ENCODE assay signal across 1 cellular context in the genomic region with DNA sequence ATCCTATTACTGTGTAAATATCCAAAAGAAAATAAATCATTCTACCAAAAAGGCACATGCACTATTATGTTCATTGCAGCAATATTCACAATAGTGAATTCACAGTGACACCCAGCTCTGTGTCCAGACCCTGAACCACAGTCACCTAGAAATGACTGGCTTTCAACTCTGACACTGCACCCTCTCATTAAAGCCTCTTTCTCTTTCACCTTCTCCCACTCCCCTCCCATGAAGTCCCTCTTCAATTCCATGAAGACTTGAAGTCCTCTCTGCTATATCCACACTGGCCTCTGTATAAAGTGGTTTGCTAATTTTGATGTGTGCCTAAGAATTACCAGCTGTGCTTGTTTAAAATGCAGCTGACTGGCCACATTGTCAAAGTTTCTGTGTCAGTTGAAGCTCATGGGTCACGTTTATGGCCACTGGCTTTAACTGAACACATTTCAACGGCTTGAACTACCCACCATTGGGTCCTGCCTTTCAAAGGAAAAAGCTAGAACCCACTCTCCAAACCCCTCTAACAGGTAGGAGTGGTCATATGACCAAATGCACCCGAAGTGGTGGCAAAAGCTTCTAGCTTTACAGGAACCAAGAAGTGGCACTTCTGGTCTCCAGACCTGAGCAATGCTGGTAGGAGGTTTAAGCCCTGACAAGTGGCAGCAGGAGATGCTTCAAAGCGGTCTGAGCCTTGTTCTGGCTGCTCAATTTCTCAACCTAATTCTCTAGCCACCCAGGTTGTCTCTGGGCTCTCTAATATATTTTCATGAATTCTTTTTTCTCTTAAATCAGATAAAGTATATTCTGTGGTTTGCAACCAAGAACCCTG.
TF ChIP-seq lines count a peak whose summit lies in the region.

No MANE protein-coding gene starts in this region.

TF ChIP-seq in GM12878, 131 proteins besides CTCF, POLR2A, EP300 and RAD21 (continued from another document):
- TF ChIP-seq, protein P1, sequence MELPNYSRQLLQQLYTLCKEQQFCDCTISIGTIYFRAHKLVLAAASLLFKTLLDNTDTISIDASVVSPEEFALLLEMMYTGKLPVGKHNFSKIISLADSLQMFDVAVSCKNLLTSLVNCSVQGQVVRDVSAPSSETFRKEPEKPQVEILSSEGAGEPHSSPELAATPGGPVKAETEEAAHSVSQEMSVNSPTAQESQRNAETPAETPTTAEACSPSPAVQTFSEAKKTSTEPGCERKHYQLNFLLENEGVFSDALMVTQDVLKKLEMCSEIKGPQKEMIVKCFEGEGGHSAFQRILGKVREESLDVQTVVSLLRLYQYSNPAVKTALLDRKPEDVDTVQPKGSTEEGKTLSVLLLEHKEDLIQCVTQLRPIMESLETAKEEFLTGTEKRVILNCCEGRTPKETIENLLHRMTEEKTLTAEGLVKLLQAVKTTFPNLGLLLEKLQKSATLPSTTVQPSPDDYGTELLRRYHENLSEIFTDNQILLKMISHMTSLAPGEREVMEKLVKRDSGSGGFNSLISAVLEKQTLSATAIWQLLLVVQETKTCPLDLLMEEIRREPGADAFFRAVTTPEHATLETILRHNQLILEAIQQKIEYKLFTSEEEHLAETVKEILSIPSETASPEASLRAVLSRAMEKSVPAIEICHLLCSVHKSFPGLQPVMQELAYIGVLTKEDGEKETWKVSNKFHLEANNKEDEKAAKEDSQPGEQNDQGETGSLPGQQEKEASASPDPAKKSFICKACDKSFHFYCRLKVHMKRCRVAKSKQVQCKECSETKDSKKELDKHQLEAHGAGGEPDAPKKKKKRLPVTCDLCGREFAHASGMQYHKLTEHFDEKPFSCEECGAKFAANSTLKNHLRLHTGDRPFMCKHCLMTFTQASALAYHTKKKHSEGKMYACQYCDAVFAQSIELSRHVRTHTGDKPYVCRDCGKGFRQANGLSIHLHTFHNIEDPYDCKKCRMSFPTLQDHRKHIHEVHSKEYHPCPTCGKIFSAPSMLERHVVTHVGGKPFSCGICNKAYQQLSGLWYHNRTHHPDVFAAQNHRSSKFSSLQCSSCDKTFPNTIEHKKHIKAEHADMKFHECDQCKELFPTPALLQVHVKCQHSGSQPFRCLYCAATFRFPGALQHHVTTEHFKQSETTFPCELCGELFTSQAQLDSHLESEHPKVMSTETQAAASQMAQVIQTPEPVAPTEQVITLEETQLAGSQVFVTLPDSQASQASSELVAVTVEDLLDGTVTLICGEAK (IDR thresholded peaks at IDR 0.05; ENCODE audit: borderline replicate concordance) = no peak
- TF ChIP-seq SMC3 (IDR thresholded peaks at IDR 0.05; ENCODE audit: borderline replicate concordance, low read length) = no peak
- TF ChIP-seq, protein P2, sequence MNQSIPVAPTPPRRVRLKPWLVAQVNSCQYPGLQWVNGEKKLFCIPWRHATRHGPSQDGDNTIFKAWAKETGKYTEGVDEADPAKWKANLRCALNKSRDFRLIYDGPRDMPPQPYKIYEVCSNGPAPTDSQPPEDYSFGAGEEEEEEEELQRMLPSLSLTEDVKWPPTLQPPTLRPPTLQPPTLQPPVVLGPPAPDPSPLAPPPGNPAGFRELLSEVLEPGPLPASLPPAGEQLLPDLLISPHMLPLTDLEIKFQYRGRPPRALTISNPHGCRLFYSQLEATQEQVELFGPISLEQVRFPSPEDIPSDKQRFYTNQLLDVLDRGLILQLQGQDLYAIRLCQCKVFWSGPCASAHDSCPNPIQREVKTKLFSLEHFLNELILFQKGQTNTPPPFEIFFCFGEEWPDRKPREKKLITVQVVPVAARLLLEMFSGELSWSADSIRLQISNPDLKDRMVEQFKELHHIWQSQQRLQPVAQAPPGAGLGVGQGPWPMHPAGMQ (IDR thresholded peaks at IDR 0.05; ENCODE audit: borderline replicate concordance) = no peak
- peak; percentile 45; the same call in 1 of the 2 replicates for TF ChIP-seq RAD51 (IDR thresholded peaks at IDR 0.05)
- TF ChIP-seq, protein P3, sequence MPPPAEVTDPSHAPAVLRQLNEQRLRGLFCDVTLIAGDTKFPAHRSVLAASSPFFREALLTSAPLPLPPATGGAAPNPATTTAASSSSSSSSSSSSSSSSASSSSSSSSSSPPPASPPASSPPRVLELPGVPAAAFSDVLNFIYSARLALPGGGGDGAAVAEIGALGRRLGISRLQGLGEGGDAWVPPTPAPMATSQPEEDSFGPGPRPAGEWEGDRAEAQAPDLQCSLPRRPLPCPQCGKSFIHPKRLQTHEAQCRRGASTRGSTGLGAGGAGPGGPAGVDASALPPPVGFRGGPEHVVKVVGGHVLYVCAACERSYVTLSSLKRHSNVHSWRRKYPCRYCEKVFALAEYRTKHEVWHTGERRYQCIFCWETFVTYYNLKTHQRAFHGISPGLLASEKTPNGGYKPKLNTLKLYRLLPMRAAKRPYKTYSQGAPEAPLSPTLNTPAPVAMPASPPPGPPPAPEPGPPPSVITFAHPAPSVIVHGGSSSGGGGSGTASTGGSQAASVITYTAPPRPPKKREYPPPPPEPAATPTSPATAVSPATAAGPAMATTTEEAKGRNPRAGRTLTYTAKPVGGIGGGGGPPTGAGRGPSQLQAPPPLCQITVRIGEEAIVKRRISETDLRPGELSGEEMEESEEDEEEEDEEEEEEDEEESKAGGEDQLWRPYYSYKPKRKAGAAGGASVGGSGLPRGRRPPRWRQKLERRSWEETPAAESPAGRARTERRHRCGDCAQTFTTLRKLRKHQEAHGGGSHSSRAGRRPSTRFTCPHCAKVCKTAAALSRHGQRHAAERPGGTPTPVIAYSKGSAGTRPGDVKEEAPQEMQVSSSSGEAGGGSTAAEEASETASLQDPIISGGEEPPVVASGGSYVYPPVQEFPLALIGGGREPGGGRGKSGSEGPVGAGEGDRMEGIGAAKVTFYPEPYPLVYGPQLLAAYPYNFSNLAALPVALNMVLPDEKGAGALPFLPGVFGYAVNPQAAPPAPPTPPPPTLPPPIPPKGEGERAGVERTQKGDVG (CRISPR knock-in tag; IDR thresholded peaks at IDR 0.05) = no peak
- peak; percentile 72; the same call in 1 of the 2 replicates for TF ChIP-seq IRF4 (IDR thresholded peaks at IDR 0.05; ENCODE audit: low read depth, low read length)
- TF ChIP-seq CREB1 (IDR thresholded peaks at IDR 0.05; ENCODE audit: low read depth) = no peak
- TF ChIP-seq TBL1XR1 (IDR thresholded peaks at IDR 0.05; ENCODE audit: low read depth, low read length) = no peak
- no peak for TF ChIP-seq ZBED1 (IDR thresholded peaks at IDR 0.05; ENCODE audit: borderline replicate concordance)
- TF ChIP-seq FOXK2 (IDR thresholded peaks at IDR 0.05) = no peak
- TF ChIP-seq PML (IDR thresholded peaks at IDR 0.05; ENCODE audit: low read length) = no peak
- TF ChIP-seq KDM1A (IDR thresholded peaks at IDR 0.05; ENCODE audit: borderline replicate concordance) = no peak
- TF ChIP-seq MEF2A (IDR thresholded peaks at IDR 0.05; ENCODE audit: insufficient read depth, low read depth, low read length) = no peak
- TF ChIP-seq CHD1 (IDR thresholded peaks at IDR 0.05; ENCODE audit: low read depth, low read length) = no peak
- no peak for TF ChIP-seq HDAC2 (IDR thresholded peaks at IDR 0.05)
- TF ChIP-seq FOS (IDR thresholded peaks at IDR 0.05; ENCODE audit: borderline replicate concordance, extremely low read depth, insufficient read length) = no peak
- no peak for TF ChIP-seq NRF1 (conservative IDR thresholded peaks at IDR 0.05; ENCODE audit: low read depth, low read length)
- no peak for TF ChIP-seq MXI1 (IDR thresholded peaks at IDR 0.05; ENCODE audit: low read depth, low read length)
- TF ChIP-seq SMAD1 (IDR thresholded peaks at IDR 0.05; ENCODE audit: low read depth, partially characterized antibody) = no peak
- TF ChIP-seq, protein P4, sequence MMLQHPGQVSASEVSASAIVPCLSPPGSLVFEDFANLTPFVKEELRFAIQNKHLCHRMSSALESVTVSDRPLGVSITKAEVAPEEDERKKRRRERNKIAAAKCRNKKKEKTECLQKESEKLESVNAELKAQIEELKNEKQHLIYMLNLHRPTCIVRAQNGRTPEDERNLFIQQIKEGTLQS (IDR thresholded peaks at IDR 0.05; ENCODE audit: borderline replicate concordance, extremely low read depth, low read depth, low read length) = no peak
- TF ChIP-seq JUNB (IDR thresholded peaks at IDR 0.05) = peak; percentile 53; the same call in 1 of the 2 replicates
- no peak; the same call in 1 of the 2 replicates for TF ChIP-seq NR2F1 (conservative IDR thresholded peaks at IDR 0.05)
- 0 out of 2 replicates have a peak, but pooled peaks have one; percentile 26 for TF ChIP-seq JUND (IDR thresholded peaks at IDR 0.05; ENCODE audit: low read depth, low read length)
- peak; percentile 40 for TF ChIP-seq HDGF (IDR thresholded peaks at IDR 0.05)
- TF ChIP-seq BHLHE40 (IDR thresholded peaks at IDR 0.05; ENCODE audit: borderline replicate concordance in 1 of 2, low read depth in 2 of 2, low read length in 1 of 2) = peak in 1 of 2 experiments; percentile 80; a peak in 2 of 4 replicates
- TF ChIP-seq ZNF274 (IDR thresholded peaks at IDR 0.05; ENCODE audit: insufficient read depth, insufficient read length) = no peak
- 0 out of 2 replicates have a peak, but pooled peaks have one; percentile 52 for TF ChIP-seq RB1 (IDR thresholded peaks at IDR 0.05; ENCODE audit: borderline replicate concordance)
- no peak for TF ChIP-seq BRCA1 (IDR thresholded peaks at IDR 0.05; ENCODE audit: low read depth, low read length)
- TF ChIP-seq, protein P5, sequence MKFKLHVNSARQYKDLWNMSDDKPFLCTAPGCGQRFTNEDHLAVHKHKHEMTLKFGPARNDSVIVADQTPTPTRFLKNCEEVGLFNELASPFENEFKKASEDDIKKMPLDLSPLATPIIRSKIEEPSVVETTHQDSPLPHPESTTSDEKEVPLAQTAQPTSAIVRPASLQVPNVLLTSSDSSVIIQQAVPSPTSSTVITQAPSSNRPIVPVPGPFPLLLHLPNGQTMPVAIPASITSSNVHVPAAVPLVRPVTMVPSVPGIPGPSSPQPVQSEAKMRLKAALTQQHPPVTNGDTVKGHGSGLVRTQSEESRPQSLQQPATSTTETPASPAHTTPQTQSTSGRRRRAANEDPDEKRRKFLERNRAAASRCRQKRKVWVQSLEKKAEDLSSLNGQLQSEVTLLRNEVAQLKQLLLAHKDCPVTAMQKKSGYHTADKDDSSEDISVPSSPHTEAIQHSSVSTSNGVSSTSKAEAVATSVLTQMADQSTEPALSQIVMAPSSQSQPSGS (IDR thresholded peaks at IDR 0.05; ENCODE audit: low read length) = no peak
- TF ChIP-seq, protein P6, sequence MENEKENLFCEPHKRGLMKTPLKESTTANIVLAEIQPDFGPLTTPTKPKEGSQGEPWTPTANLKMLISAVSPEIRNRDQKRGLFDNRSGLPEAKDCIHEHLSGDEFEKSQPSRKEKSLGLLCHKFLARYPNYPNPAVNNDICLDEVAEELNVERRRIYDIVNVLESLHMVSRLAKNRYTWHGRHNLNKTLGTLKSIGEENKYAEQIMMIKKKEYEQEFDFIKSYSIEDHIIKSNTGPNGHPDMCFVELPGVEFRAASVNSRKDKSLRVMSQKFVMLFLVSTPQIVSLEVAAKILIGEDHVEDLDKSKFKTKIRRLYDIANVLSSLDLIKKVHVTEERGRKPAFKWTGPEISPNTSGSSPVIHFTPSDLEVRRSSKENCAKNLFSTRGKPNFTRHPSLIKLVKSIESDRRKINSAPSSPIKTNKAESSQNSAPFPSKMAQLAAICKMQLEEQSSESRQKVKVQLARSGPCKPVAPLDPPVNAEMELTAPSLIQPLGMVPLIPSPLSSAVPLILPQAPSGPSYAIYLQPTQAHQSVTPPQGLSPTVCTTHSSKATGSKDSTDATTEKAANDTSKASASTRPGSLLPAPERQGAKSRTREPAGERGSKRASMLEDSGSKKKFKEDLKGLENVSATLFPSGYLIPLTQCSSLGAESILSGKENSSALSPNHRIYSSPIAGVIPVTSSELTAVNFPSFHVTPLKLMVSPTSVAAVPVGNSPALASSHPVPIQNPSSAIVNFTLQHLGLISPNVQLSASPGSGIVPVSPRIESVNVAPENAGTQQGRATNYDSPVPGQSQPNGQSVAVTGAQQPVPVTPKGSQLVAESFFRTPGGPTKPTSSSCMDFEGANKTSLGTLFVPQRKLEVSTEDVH (IDR thresholded peaks at IDR 0.05; ENCODE audit: low read depth, partially characterized antibody) = no peak
- TF ChIP-seq SP1 (IDR thresholded peaks at IDR 0.05; ENCODE audit: low read depth, low read length) = no peak
- no peak for TF ChIP-seq ZZZ3 (IDR thresholded peaks at IDR 0.05; ENCODE audit: control insufficient read depth, insufficient read length, low read depth)
- TF ChIP-seq MYB (IDR thresholded peaks at IDR 0.05; ENCODE audit: borderline replicate concordance, low read depth, low read length) = no peak
- no peak for TF ChIP-seq RELA (IDR thresholded peaks at IDR 0.05; ENCODE audit: borderline replicate concordance, partially characterized antibody)
